29 cellular contexts compared by ENCODE assay signal in the genomic region with DNA sequence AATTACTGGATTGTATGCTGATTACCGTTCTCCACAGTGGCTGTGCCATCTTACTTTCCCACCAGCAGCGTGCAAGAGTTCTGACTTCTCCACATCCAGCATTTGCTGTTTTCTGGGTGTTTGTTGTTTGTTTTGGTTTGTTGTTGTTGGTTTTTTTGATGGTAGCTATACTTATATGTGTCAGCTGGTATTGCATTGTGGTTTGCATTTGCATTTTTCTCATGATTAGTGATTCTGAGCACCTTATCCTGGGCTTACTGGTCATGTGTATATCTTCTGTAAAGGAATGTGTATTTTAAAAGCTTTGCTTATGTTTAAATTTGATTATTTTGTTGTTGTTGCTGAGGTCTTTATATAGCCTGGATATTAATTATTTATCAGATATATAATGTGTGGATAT.
"Had no signal": no experiment of that assay in that cellular context is flagged by ENCODE, and none has a peak within 500 bp of the region (broad histone marks: within the 10 kb centered on the region; RNA-seq: fewer than 3 reads in every experiment).

No MANE protein-coding gene starts in this region.

- H3K4me1 Mint-ChIP-seq: naive thymus-derived CD8-positive, alpha-beta T cell; nephron; neural crest cell; stimulated activated naive B cell treated with anti-CD40 and anti-IgM and Interleukin-4, amounts not matched to agents 10 μg/mL and 1 μg/mL and 100 μg/mL, for 72 hours had no signal

- H3K27ac Mint-ChIP-seq: naive thymus-derived CD8-positive, alpha-beta T cell; nephron; stimulated activated naive B cell treated with anti-CD40 and anti-IgM and Interleukin-4, amounts not matched to agents 10 μg/mL and 1 μg/mL and 100 μg/mL, for 72 hours had no signal

- H3K36me3 Mint-ChIP-seq: naive thymus-derived CD8-positive, alpha-beta T cell; stimulated activated naive B cell treated with anti-CD40 and anti-IgM and Interleukin-4, amounts not matched to agents 10 μg/mL and 1 μg/mL and 100 μg/mL, for 72 hours had no signal

- DNase-seq: islet precursor cell; left cardiac atrium; lower lobe of right lung; mammary epithelial cell; mesenchymal stem cell; naive thymus-derived CD8-positive, alpha-beta T cell; nucleus accumbens; pancreas; posterior cingulate gyrus; retina; right cardiac atrium; stimulated activated CD4-positive, alpha-beta T cell treated with anti-CD3 and anti-CD28 coated beads, Interleukin-12 subunit alpha, Interleukin-12 subunit beta, amount 100 ng/mL, for 4 hours; stimulated activated CD4-positive, alpha-beta T cell treated with anti-CD3 and anti-CD28 coated beads, Interleukin-15, amount 100 ng/mL, for 24 hours; stimulated activated CD4-positive, alpha-beta T cell treated with anti-CD3 and anti-CD28 coated beads, Interleukin-2, amount 100 ng/mL, for 24 hours; stimulated activated CD4-positive, alpha-beta T cell treated with anti-CD3 and anti-CD28 coated beads, Interleukin-4, amount 100 ng/mL, for 1 hour; stimulated activated naive B cell treated with anti-CD40 and anti-IgM and Interleukin-4, amounts not matched to agents 10 μg/mL and 1 μg/mL and 100 μg/mL, for 72 hours; stimulated activated naive CD8-positive, alpha-beta T cell treated with anti-CD3 and anti-CD28 coated beads, Interleukin-15, Interleukin-2, amounts not matched to agents 100 U/mL and 50 U/mL, for 24 hours; stomach; testis; thyroid gland; transverse colon; upper lobe of left lung had no signal

- H3K4me3 Mint-ChIP-seq: naive thymus-derived CD8-positive, alpha-beta T cell; nephron; neural crest cell; stimulated activated naive B cell treated with anti-CD40 and anti-IgM and Interleukin-4, amounts not matched to agents 10 μg/mL and 1 μg/mL and 100 μg/mL, for 72 hours had no signal

- H3K4me3 ChIP-seq: lower lobe of right lung, pancreas, prostate gland, skin epidermis, stomach, testis, thyroid gland, transverse colon, upper lobe of left lung, vagina had no signal

- H3K9me3 Mint-ChIP-seq: naive thymus-derived CD8-positive, alpha-beta T cell; nephron; neural crest cell; stimulated activated naive B cell treated with anti-CD40 and anti-IgM and Interleukin-4, amounts not matched to agents 10 μg/mL and 1 μg/mL and 100 μg/mL, for 72 hours had no signal

- ATAC-seq: left cardiac atrium; left lobe of liver; lower lobe of right lung; naive thymus-derived CD8-positive, alpha-beta T cell; pancreas; right cardiac atrium; sciatic nerve; stimulated activated naive B cell treated with anti-CD40 and anti-IgM and Interleukin-4, amounts not matched to agents 10 μg/mL and 1 μg/mL and 100 μg/mL, for 72 hours; stimulated activated naive CD8-positive, alpha-beta T cell treated with anti-CD3 and anti-CD28 coated beads, Interleukin-15, Interleukin-2, amounts not matched to agents 100 U/mL and 50 U/mL, for 24 hours had no signal
